21 cellular contexts compared by ENCODE assay signal in the genomic region with DNA sequence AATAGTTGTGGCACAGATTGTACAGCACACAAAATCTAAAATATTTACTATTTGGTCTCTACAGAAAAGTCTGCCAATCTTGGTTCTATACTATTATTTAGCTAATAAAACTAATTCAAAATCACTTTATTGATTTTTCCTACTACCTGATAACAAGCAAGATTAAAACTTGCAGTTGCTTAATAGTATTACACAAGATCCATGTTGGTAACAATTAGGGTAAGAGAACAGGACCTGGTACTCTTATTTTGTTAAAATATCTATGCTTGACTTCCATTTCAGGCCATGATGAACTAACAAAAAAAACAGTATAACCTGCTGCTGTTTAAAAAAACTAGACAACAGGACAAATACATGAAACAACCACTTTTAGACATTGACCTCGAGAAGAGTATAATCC.
"Had no signal": no experiment of that assay in that cellular context is flagged by ENCODE, and none has a peak within 500 bp of the region (broad histone marks: within the 10 kb centered on the region; RNA-seq: fewer than 3 reads in every experiment).

No MANE protein-coding gene starts in this region.

- H3K4me3 ChIP-seq: coronary artery, dorsolateral prefrontal cortex, esophagus muscularis mucosa, gastroesophageal sphincter, heart left ventricle, hepatocyte, left lung, lower lobe of right lung had no signal

- H3K27me3 ChIP-seq: dorsolateral prefrontal cortex, esophagus muscularis mucosa, foreskin keratinocyte, gastroesophageal sphincter, heart left ventricle, hepatocyte, left lung had no signal

- H3K4me2 ChIP-seq: hepatocyte had no signal

- ATAC-seq: foreskin keratinocyte, gastroesophageal sphincter, heart left ventricle, left colon, left lung, lower lobe of right lung had no signal

- H3K79me2 ChIP-seq: hepatocyte had no signal

- H3K27ac ChIP-seq: coronary artery, dorsolateral prefrontal cortex, esophagus muscularis mucosa, foreskin keratinocyte, gastroesophageal sphincter, heart left ventricle, hepatocyte, left lung, lower lobe of right lung had no signal

- H3K9me3 ChIP-seq: esophagus muscularis mucosa, gastroesophageal sphincter had no signal

- H2AFZ ChIP-seq: hepatocyte had no signal

- DNase-seq: dermis blood vessel endothelial cell; dorsolateral prefrontal cortex; effector CD4-positive, alpha-beta T cell; effector memory CD4-positive, alpha-beta T cell; foreskin keratinocyte; heart left ventricle; hypothalamus; immature natural killer cell; islet precursor cell; kidney; kidney glomerular epithelial cell; left colon; left lung; lower lobe of right lung; mesenchymal stem cell had no signal

- FAIRE-seq: colon, frontal cortex had no signal

- H3K4me1 ChIP-seq: esophagus muscularis mucosa, foreskin keratinocyte, gastroesophageal sphincter, heart left ventricle, left lung, lower lobe of right lung had no signal
